In genomic region chr17:44760474-44761308, GRCh38 we compare ENCODE assay signal across 21 cellular contexts. TPM values are rescaled to one million over a fixed set of nuclear protein-coding genes. Genes with fewer than 3 reads are reported as not detected.
DNase-seq lines count a peak whose midpoint lies in the region; TF ChIP-seq lines count a peak whose summit lies in the region.
"Had no signal": no experiment of that assay in that cellular context is flagged by ENCODE, and none has a peak within 500 bp of the region (broad histone marks: within the 10 kb centered on the region; RNA-seq: fewer than 3 reads in every experiment).

No MANE protein-coding gene starts in this region.

- H3K27me3 ChIP-seq in osteoblast (ENCODE audit: insufficient read depth, low read length): peaks cover 35% of the 10 kb centered on the region

- in situ Hi-C loops in G401 (cut with HindIII; ENCODE audit: low sequenced_read_pairs): no loop called here

- H3K4me1 ChIP-seq in osteoblast (ENCODE audit: insufficient read depth, low read length): no peaks in the 10 kb centered on the region

- peak; percentile 56 for DNase-seq in G401 (ENCODE audit: low spot score)
- DNase-seq in NCI-H1694 treated with DMSO at 0.1 percent for 48 hours (lab: John Stamatoyannopoulos, UW): peak; percentile 47
- peak; percentile 86 for DNase-seq in osteoblast (ENCODE audit: insufficient read length, low spot score, missing footprints)
- no peak for DNase-seq in activated naive CD4-positive, alpha-beta T cell treated with Interleukin-2 at 50 U/mL for 16 hours
- no peak for DNase-seq in T-helper 2 cell treated with Interferon-gamma antibody and Interleukin-4, amounts not matched to agents 5 μg/mL and 100 μg/mL, for 36 hours (ENCODE audit: low spot score)
- no peak for DNase-seq in T-helper 9 cell
- DNase-seq: activated CD4-positive, CD25-positive, alpha-beta regulatory T cell treated with anti-CD3 and anti-CD28 coated beads, Interleukin-2, amount 50 U/mL, for 72 hours; activated CD8-positive, alpha-beta T cell treated with anti-CD3 and anti-CD28 coated beads for 36 hours; activated T-cell treated with anti-CD3 and anti-CD28 coated beads for 4 hours; amniotic stem cell; DND-41; left colon; mesenchymal stem cell; naive B cell; NCI-H1092 treated with DMSO at 0.1 percent for 48 hours; NCI-H526; stimulated activated CD4-positive, alpha-beta T cell treated with anti-CD3 and anti-CD28 coated beads, Interleukin-2, amount 100 ng/mL, for 24 hours; stimulated activated naive B cell treated with anti-CD40 and anti-IgM and Interleukin-4, amounts not matched to agents 10 μg/mL and 1 μg/mL and 100 μg/mL, for 72 hours had no signal

- peak overlapping the region; percentile 50 to 69 (median 58) for H3K4me3 Mint-ChIP-seq in brain
- H3K4me3 Mint-ChIP-seq in T-helper 2 cell treated with Interferon-gamma antibody and Interleukin-4, amounts not matched to agents 5 μg/mL and 100 μg/mL, for 36 hours: no peak overlapping the region
- H3K4me3 Mint-ChIP-seq: activated CD8-positive, alpha-beta T cell treated with anti-CD3 and anti-CD28 coated beads for 36 hours; dendritic cell treated with granulocyte-macrophage colony-stimulating factor and Interleukin-4, amounts not matched to agents 40 ng/mL and 50 ng/mL, for 4 days; stimulated activated naive B cell treated with anti-CD40 and anti-IgM and Interleukin-4, amounts not matched to agents 10 μg/mL and 1 μg/mL and 100 μg/mL, for 72 hours had no signal

- TF ChIP-seq CTCF in brain (conservative IDR thresholded peaks at IDR 0.05): no peak
- no peak for TF ChIP-seq CTCF in osteoblast (IDR thresholded peaks at IDR 0.05; ENCODE audit: extremely low read depth, low read depth, low read length)

- no peaks in the 10 kb centered on the region for H3K36me3 Mint-ChIP-seq in brain
- H3K36me3 Mint-ChIP-seq in T-helper 2 cell treated with Interferon-gamma antibody and Interleukin-4, amounts not matched to agents 5 μg/mL and 100 μg/mL, for 36 hours (ENCODE audit: low read depth): no peaks in the 10 kb centered on the region
- H3K36me3 Mint-ChIP-seq: naive B cell; stimulated activated naive B cell treated with anti-CD40 and anti-IgM and Interleukin-4, amounts not matched to agents 10 μg/mL and 1 μg/mL and 100 μg/mL, for 72 hours had no signal

- H3K36me3 ChIP-seq in osteoblast (ENCODE audit: insufficient read depth, low read length): no peaks in the 10 kb centered on the region

- peaks cover 12% of the 10 kb centered on the region for H3K4me1 Mint-ChIP-seq in brain
- H3K4me1 Mint-ChIP-seq in T-helper 2 cell treated with Interferon-gamma antibody and Interleukin-4, amounts not matched to agents 5 μg/mL and 100 μg/mL, for 36 hours (ENCODE audit: low read depth): no peaks in the 10 kb centered on the region

- no peak overlapping the region for H3K4me2 ChIP-seq in osteoblast (ENCODE audit: insufficient read depth, low read length)

- peak overlapping the region in 3 of 5 experiments; percentile 7 to 43 (median 40) for H3K27ac Mint-ChIP-seq in brain
- H3K27ac Mint-ChIP-seq in T-helper 2 cell treated with Interferon-gamma antibody and Interleukin-4, amounts not matched to agents 5 μg/mL and 100 μg/mL, for 36 hours: no peak overlapping the region
- H3K27ac Mint-ChIP-seq: activated CD8-positive, alpha-beta T cell treated with anti-CD3 and anti-CD28 coated beads for 36 hours; dendritic cell treated with granulocyte-macrophage colony-stimulating factor and Interleukin-4, amounts not matched to agents 40 ng/mL and 50 ng/mL, for 4 days; naive B cell; progenitor cell of endocrine pancreas; stimulated activated naive B cell treated with anti-CD40 and anti-IgM and Interleukin-4, amounts not matched to agents 10 μg/mL and 1 μg/mL and 100 μg/mL, for 72 hours had no signal

- no peak overlapping the region for H2AFZ ChIP-seq in osteoblast (ENCODE audit: low read length)

- H3K27me3 Mint-ChIP-seq in brain: peaks cover 16% of the 10 kb centered on the region
- peaks cover 34% of the 10 kb centered on the region for H3K27me3 Mint-ChIP-seq in T-helper 2 cell treated with Interferon-gamma antibody and Interleukin-4, amounts not matched to agents 5 μg/mL and 100 μg/mL, for 36 hours (ENCODE audit: low read depth)

- H3K9me3 ChIP-seq in osteoblast (ENCODE audit: low read depth, low read length): no peaks in the 10 kb centered on the region

- no peaks in the 10 kb centered on the region for H3K9me3 Mint-ChIP-seq in brain
- H3K9me3 Mint-ChIP-seq in T-helper 2 cell treated with Interferon-gamma antibody and Interleukin-4, amounts not matched to agents 5 μg/mL and 100 μg/mL, for 36 hours: no peaks in the 10 kb centered on the region
- H3K9me3 Mint-ChIP-seq: activated CD8-positive, alpha-beta T cell treated with anti-CD3 and anti-CD28 coated beads for 36 hours; dendritic cell treated with granulocyte-macrophage colony-stimulating factor and Interleukin-4, amounts not matched to agents 40 ng/mL and 50 ng/mL, for 4 days; naive B cell; stimulated activated naive B cell treated with anti-CD40 and anti-IgM and Interleukin-4, amounts not matched to agents 10 μg/mL and 1 μg/mL and 100 μg/mL, for 72 hours had no signal

- no peak overlapping the region for H3K4me3 ChIP-seq in osteoblast (ENCODE audit: insufficient read depth, low read length)

- H3K27ac ChIP-seq in osteoblast (ENCODE audit: low read depth, low read length): no peak overlapping the region

- H3K79me2 ChIP-seq in osteoblast (ENCODE audit: insufficient read depth, low read length): no peaks in the 10 kb centered on the region

- no peaks in the 10 kb centered on the region for H4K20me1 ChIP-seq in osteoblast (ENCODE audit: insufficient read depth, low read length)

RNA-seq across cellular contexts. Expression of gene ADAM11, which starts 1.9 kb away (rescaled TPM):
- total RNA-seq in G401 (2014; rRNA removed; shearing (Covaris generic)): 16.4 and 21.6 TPM in 2 replicates
- polyA plus RNA-seq in brain (ENCODE audit: insufficient read depth, low read depth, low replicate concordance): 5.5 TPM
- total RNA-seq in osteoblast: 0.36 and 0.59 TPM in 2 replicates

RNA-seq across cellular contexts. Expression of gene DBF4B, which starts 52.2 kb away (rescaled TPM):
- total RNA-seq in G401 (2014; rRNA removed; shearing (Covaris generic)): 8.9 and 16.3 TPM in 2 replicates
- polyA plus RNA-seq in brain (ENCODE audit: insufficient read depth, low read depth, low replicate concordance): 11.2 TPM
- 2.2 and 2.7 TPM in 2 replicates for total RNA-seq in osteoblast

Comparison
In these comparisons a context has a peak if more than half of its experiments do, and no peak if none do; other contexts are left out.
1. DNase-seq: peak in G401 (single experiment), NCI-H1694 treated with DMSO at 0.1 percent for 48 hours (single experiment) and osteoblast (single experiment); none in activated naive CD4-positive, alpha-beta T cell treated with Interleukin-2 at 50 U/mL for 16 hours (single experiment), T-helper 2 cell treated with Interferon-gamma antibody and Interleukin-4, amounts not matched to agents 5 μg/mL and 100 μg/mL, for 36 hours (single experiment) and T-helper 9 cell (single experiment).
2. RNA of gene ADAM11, which starts 1.9 kb away (total RNA-seq): 16.4 to 21.6 TPM in G401; 0.36 to 0.59 TPM in osteoblast; every median in the first group is over 10 times any median in the second.